Comparison of ENCODE assay signal across 14 cellular contexts in the genomic region with DNA sequence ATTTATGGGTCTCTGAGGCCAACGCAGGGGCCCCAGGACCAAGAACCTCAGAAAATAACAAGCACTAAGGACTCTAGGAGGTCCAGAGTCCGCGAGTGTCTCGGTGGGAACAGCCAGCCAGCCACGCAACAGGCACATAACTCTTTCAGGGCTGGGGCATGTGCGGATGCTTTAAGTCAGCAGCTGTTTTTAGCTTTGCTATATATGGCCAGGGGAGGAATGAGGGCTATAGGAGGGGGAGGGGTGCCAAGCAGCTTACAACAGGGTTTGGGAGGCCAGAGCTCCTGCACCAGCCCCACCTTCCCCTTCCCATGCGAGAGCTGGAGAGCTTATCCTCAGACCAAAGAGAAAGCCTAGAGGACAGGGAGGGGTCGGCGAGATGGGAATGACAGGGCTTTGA. TPM values are rescaled to one million over a fixed set of nuclear protein-coding genes. Genes with fewer than 3 reads are reported as not detected.
A peak's percentile ranks its signal among the peaks of the same experiment; 100 is the strongest.
DNase-seq lines count a peak whose midpoint lies in the region; ATAC-seq and TF ChIP-seq lines count a peak whose summit lies in the region.
"Had no signal": no experiment of that assay in that cellular context is flagged by ENCODE, and none has a peak within 500 bp of the region (broad histone marks: within the 10 kb centered on the region; RNA-seq: fewer than 3 reads in every experiment).

No MANE protein-coding gene starts in this region.

- H3K27me3 Mint-ChIP-seq in nephron progenitor cell (ENCODE audit: low read depth, poor library complexity): peaks cover 3% of the 10 kb centered on the region

- H3K9ac ChIP-seq in colonic mucosa (ENCODE audit: low read depth in 2 of 2, low read length in 2 of 2): no peak overlapping the region
- H3K9ac ChIP-seq: parathyroid adenoma had no signal

- peaks cover 25% of the 10 kb centered on the region for H3K4me1 ChIP-seq in SJSA1 (replicated peaks)
- no peaks in the 10 kb centered on the region for H3K4me1 ChIP-seq in colonic mucosa
- H3K4me1 ChIP-seq: parathyroid adenoma had no signal

- no peak for ATAC-seq in GM19035 (IDR thresholded peaks at IDR 0.05; ENCODE audit: unreplicated experiment)

- H3K27ac Mint-ChIP-seq in nephron progenitor cell: peak overlapping the region; percentile 51

- H3K4me1 Mint-ChIP-seq in nephron progenitor cell: peaks cover 47% of the 10 kb centered on the region

- TF ChIP-seq CTCF in nephron progenitor cell (IDR thresholded peaks at IDR 0.05): no peak
- TF ChIP-seq CTCF in colonic mucosa (IDR thresholded peaks at IDR 0.05): no peak

- intact Hi-C loops in cardiac septum (cut with DNase I) (no loop called here), colonic mucosa (cut with DNase I) (loop anchor here (10.0 kb wide), 1 partner anchor 426 kb away; no protein-coding TSS in a partner anchor)

- H3K9me3 Mint-ChIP-seq in nephron progenitor cell: no peaks in the 10 kb centered on the region

- H3K9me3 ChIP-seq in SJSA1 (replicated peaks) (no peaks in the 10 kb centered on the region), colonic mucosa (no peaks in the 10 kb centered on the region)
- H3K9me3 ChIP-seq: MG63 had no signal

- H3K36me3 ChIP-seq in SJSA1: peaks cover 10% of the 10 kb centered on the region
- H3K36me3 ChIP-seq in colonic mucosa: no peaks in the 10 kb centered on the region
- H3K36me3 ChIP-seq: MG63 had no signal

- H3K4me3 ChIP-seq in SJSA1: no peak overlapping the region
- H3K4me3 ChIP-seq in colonic mucosa: no peak overlapping the region
- H3K4me3 ChIP-seq: MG63 had no signal

- H3K27me3 ChIP-seq in SJSA1 (replicated peaks) (no peaks in the 10 kb centered on the region), colonic mucosa (no peaks in the 10 kb centered on the region)
- H3K27me3 ChIP-seq: MG63 had no signal

- H3K4me3 Mint-ChIP-seq in nephron progenitor cell: peak overlapping the region; percentile 66

- DNase-seq in AG20443 (ENCODE audit: low spot score) (peak; percentile 35), SJSA1 (ENCODE audit: low read depth in 1 of 2, low spot score in 2 of 2) (peak in 1 of 2 experiments; percentile 23), cardiac septum (ENCODE audit: low spot score) (peak; percentile 86), nephron progenitor cell (peak; percentile 27), substantia nigra (lab: John Stamatoyannopoulos, UW) (no peak), colonic mucosa (no peak), activated gamma-delta T cell treated with Interleukin-2 at 50 U/mL for 16 hours (no peak)
- DNase-seq: DND-41; MG63; NCI-H345; stimulated activated CD4-positive, alpha-beta T cell treated with anti-CD3 and anti-CD28 coated beads, Interleukin-4, amount 100 ng/mL, for 4 hours had no signal

- H3K27ac ChIP-seq in SJSA1 (peak overlapping the region; percentile 24; the same call in 1 of the 2 replicates), substantia nigra (ENCODE audit: low read depth, low read length, poor library complexity, severe bottlenecking) (no peak overlapping the region), colonic mucosa (no peak overlapping the region)
- H3K27ac ChIP-seq: parathyroid adenoma had no signal

- no peaks in the 10 kb centered on the region for H3K36me3 Mint-ChIP-seq in nephron progenitor cell (ENCODE audit: low read depth)

RNA-seq across cellular contexts. Expression of gene JPH2, which starts 6.2 kb away (rescaled TPM):
- total RNA-seq in SJSA1 (2014; rRNA removed; shearing (Covaris generic)): 19.1 and 21.7 TPM in 2 replicates
- 182 TPM for total RNA-seq in cardiac septum
- total RNA-seq in colonic mucosa: 10 to 100 TPM in 1 of 2 donors, 1 to 10 TPM in 1; 1.3 to 13.8 TPM
- total RNA-seq: endothelial cell of umbilical vein had no signal

RNA-seq across cellular contexts. Expression of gene OSER1, which starts 29.8 kb away (rescaled TPM):
- 33.8 and 58.7 TPM in 2 replicates for total RNA-seq in SJSA1 (2014; rRNA removed; shearing (Covaris generic))
- total RNA-seq in cardiac septum (28.4 TPM), colonic mucosa (10 to 100 TPM; 23.3 to 31.9 TPM)

Comparison
In these comparisons a context has a peak if more than half of its experiments do, and no peak if none do; other contexts are left out.
1. DNase-seq: peak in AG20443 (single experiment), cardiac septum (single experiment) and nephron progenitor cell (single experiment); none in substantia nigra (0 of 49), colonic mucosa (single experiment) and activated gamma-delta T cell treated with Interleukin-2 at 50 U/mL for 16 hours (single experiment).